ENCODE assay signal across 21 cellular contexts in the genomic region with DNA sequence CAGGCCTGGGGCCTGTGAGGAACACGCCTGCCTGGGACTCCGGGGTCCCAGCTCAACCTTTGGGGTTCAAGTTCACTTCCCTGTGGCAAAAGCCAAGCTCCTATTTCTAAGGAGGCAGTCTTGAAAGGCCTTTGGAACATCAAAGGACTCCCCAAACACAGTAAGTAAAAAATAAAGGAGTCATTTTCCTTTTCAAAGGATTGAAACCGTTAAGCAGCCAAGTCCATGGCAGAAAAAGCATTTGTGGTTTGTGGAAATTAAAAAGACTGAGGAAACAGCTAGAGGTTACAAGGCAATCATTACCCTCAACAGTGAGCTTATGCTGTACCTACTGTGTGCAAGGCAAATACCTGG.
"Had no signal": no experiment of that assay in that cellular context is flagged by ENCODE, and none has a peak within 500 bp of the region (broad histone marks: within the 10 kb centered on the region; RNA-seq: fewer than 3 reads in every experiment).

No MANE protein-coding gene starts in this region.

- H3K36me3 ChIP-seq: esophagus squamous epithelium, gastroesophageal sphincter, right lobe of liver, tibial artery had no signal

- H3K9me3 ChIP-seq: esophagus squamous epithelium, gastroesophageal sphincter, right lobe of liver, tibial artery had no signal

- H3K27me3 ChIP-seq: esophagus squamous epithelium, gastroesophageal sphincter, right lobe of liver, tibial artery had no signal

- H3K36me3 Mint-ChIP-seq: activated naive CD4-positive, alpha-beta T cell treated with anti-CD3 and anti-CD28 coated beads, Interleukin-2, amount 50 U/mL, for 72 hours; memory B cell had no signal

- H3K27me3 Mint-ChIP-seq: activated CD8-positive, alpha-beta T cell treated with anti-CD3 and anti-CD28 coated beads for 36 hours; stimulated activated naive CD8-positive, alpha-beta T cell treated with anti-CD3 and anti-CD28 coated beads, Interleukin-15, Interleukin-2, amounts not matched to agents 100 ng/mL and 50 ng/mL, for 24 hours had no signal

- H3K4me1 ChIP-seq: esophagus squamous epithelium, gastroesophageal sphincter, right lobe of liver had no signal

- ATAC-seq: activated CD4-positive, CD25-positive, alpha-beta regulatory T cell treated with anti-CD3 and anti-CD28 coated beads, Interleukin-2, amount 50 U/mL, for 24 hours; activated CD8-positive, alpha-beta T cell treated with anti-CD3 and anti-CD28 coated beads for 36 hours; activated naive CD4-positive, alpha-beta T cell treated with anti-CD3 and anti-CD28 coated beads, Interleukin-2, amount 50 U/mL, for 72 hours; gastroesophageal sphincter; right lobe of liver; T-helper 17 cell had no signal

- H3K4me3 ChIP-seq: coronary artery, esophagus squamous epithelium, gastroesophageal sphincter, right lobe of liver, skin epidermis, tibial artery had no signal

- DNase-seq: activated CD4-positive, alpha-beta T cell treated with anti-CD3 and anti-CD28 coated beads, Interleukin-2, amount 10 ng/mL, durations not matched to agents 7 days and 5 days; activated CD8-positive, alpha-beta T cell treated with anti-CD3 and anti-CD28 coated beads for 36 hours; activated gamma-delta T cell treated with Interleukin-2 at 50 U/mL for 16 hours; cerebellar nuclear complex; esophagus squamous epithelium; head of caudate nucleus; hypothalamus; nephron progenitor cell; posterior cingulate gyrus; right lobe of liver; stimulated activated CD4-positive, alpha-beta T cell treated with anti-CD3 and anti-CD28 coated beads, Interleukin-1b, Interleukin-23, amount 100 ng/mL, for 48 hours; SW 1271; T-helper 17 cell; tibial artery had no signal

- H3K9me3 Mint-ChIP-seq: activated CD4-positive, alpha-beta T cell treated with anti-CD3 and anti-CD28 coated beads, Interleukin-2, amount 10 ng/mL, durations not matched to agents 7 days and 5 days; activated CD8-positive, alpha-beta T cell treated with anti-CD3 and anti-CD28 coated beads for 36 hours; activated naive CD4-positive, alpha-beta T cell treated with anti-CD3 and anti-CD28 coated beads, Interleukin-2, amount 50 U/mL, for 72 hours; memory B cell; stimulated activated naive CD8-positive, alpha-beta T cell treated with anti-CD3 and anti-CD28 coated beads, Interleukin-15, Interleukin-2, amounts not matched to agents 100 ng/mL and 50 ng/mL, for 24 hours had no signal

- H3K4me3 Mint-ChIP-seq: activated CD4-positive, alpha-beta T cell treated with anti-CD3 and anti-CD28 coated beads, Interleukin-2, amount 10 ng/mL, durations not matched to agents 7 days and 5 days; activated CD8-positive, alpha-beta T cell treated with anti-CD3 and anti-CD28 coated beads for 36 hours; memory B cell; nephron progenitor cell; stimulated activated naive CD8-positive, alpha-beta T cell treated with anti-CD3 and anti-CD28 coated beads, Interleukin-15, Interleukin-2, amounts not matched to agents 100 ng/mL and 50 ng/mL, for 24 hours; T-helper 17 cell had no signal

- H3K27ac Mint-ChIP-seq: activated CD4-positive, alpha-beta T cell treated with anti-CD3 and anti-CD28 coated beads, Interleukin-2, amount 10 ng/mL, durations not matched to agents 7 days and 5 days; activated CD8-positive, alpha-beta T cell treated with anti-CD3 and anti-CD28 coated beads for 36 hours; activated naive CD4-positive, alpha-beta T cell treated with anti-CD3 and anti-CD28 coated beads, Interleukin-2, amount 50 U/mL, for 72 hours; memory B cell; nephron progenitor cell; stimulated activated naive CD8-positive, alpha-beta T cell treated with anti-CD3 and anti-CD28 coated beads, Interleukin-15, Interleukin-2, amounts not matched to agents 100 ng/mL and 50 ng/mL, for 24 hours; T-helper 17 cell had no signal

- H3K4me1 Mint-ChIP-seq: activated CD4-positive, alpha-beta T cell treated with anti-CD3 and anti-CD28 coated beads, Interleukin-2, amount 10 ng/mL, durations not matched to agents 7 days and 5 days; memory B cell had no signal

- H3K27ac ChIP-seq: coronary artery, esophagus squamous epithelium, gastroesophageal sphincter, right lobe of liver, skin epidermis, tibial artery had no signal
